ENCODE assay signal across 1 cellular context in the genomic region with DNA sequence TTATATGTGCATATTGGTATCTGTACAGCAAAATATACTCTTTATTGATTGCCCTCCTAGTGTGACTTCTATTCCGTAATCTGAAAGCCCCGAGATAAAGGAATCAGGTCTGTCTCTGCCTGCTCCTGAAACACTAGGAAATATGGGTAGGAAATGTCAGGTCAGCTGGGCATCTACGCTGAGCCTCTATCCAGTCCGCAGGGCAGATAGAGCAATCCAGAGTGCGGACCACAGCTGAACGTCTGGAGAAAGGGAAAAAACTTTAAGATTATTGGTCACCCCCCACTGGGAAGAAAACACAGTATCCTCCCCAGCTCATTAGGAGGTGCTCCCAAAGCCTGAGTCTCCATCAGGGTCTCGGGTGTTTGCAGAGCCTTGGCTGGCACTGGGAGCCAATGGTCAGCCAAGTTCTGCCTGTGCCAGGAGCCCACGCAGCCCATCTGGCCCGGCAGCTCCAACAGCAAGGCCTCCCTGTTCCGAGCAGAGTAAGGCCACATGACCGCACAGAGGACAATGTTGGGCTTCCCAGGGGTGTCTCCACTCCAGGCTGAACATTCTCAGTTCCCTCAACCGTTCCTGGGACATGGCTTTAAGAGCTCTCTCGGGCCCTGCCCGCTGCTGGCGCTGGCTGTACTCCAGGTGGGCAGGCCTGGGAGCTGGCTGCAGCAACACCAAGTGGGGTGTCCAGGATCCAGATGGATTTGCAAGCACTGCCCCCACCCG.
TF ChIP-seq lines count a peak whose summit lies in the region.

No MANE protein-coding gene starts in this region.

TF ChIP-seq in A549, 52 proteins besides CTCF, POLR2A, EP300 and RAD21 (continued from another document):
- TF ChIP-seq REST (IDR thresholded peaks at IDR 0.05) (no peak), PHF8 (IDR thresholded peaks at IDR 0.05; ENCODE audit: borderline replicate concordance, low read depth) (no peak), GATA3 (IDR thresholded peaks at IDR 0.05; ENCODE audit: borderline replicate concordance) (no peak)
TF ChIP-seq in A549: peak in this region for 0.
